Comparison of ENCODE assay signal across 21 cellular contexts in the genomic region with DNA sequence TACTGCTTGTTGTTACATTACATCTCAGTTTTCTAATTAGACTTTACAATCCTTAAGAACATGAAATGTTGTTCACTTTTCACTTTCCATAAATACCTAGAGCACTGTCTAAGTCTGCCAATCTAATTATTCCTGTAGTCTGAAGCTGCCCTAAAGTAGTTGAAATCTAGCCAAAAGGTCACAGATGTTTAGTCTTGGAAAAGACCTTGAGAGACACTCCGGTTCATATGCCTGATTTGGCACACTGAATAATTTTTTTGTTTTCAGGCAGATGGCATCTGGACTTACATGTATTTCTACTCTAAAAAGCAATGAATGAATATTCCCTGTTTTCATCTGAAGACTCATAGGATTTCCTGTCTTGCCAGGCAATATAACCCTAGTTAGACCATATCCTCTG.
"Had no signal": no experiment of that assay in that cellular context is flagged by ENCODE, and none has a peak within 500 bp of the region (broad histone marks: within the 10 kb centered on the region; RNA-seq: fewer than 3 reads in every experiment).

No MANE protein-coding gene starts in this region.

- H3K9me3 ChIP-seq: adrenal gland, ascending aorta, lower lobe of right lung, right lobe of liver, suprapubic skin, uterus had no signal

- H3K27me3 ChIP-seq: adrenal gland, ascending aorta, brain microvascular endothelial cell, foreskin keratinocyte, hepatocyte, right lobe of liver, stomach, suprapubic skin, uterus had no signal

- H3K36me3 ChIP-seq: adrenal gland, ascending aorta, brain microvascular endothelial cell, lower lobe of right lung, right lobe of liver, stomach, suprapubic skin, uterus had no signal

- DNase-seq: activated CD8-positive, alpha-beta memory T cell treated with anti-CD3 and anti-CD28 coated beads for 24 hours; activated CD8-positive, alpha-beta memory T cell treated with anti-CD3 and anti-CD28 coated beads, Interleukin-2, amount 50 U/mL, for 4 hours; activated T-cell treated with anti-CD3 and anti-CD28 coated beads, Interleukin-2, amount 50 U/mL, for 24 hours; adrenal gland; brain microvascular endothelial cell; dermis blood vessel endothelial cell; effector CD8-positive, alpha-beta T cell; foreskin keratinocyte; immature natural killer cell; lower lobe of right lung; naive B cell; occipital lobe; right lobe of liver; stimulated activated CD4-positive, alpha-beta T cell treated with anti-CD3 and anti-CD28 coated beads, Interleukin-1b, Interleukin-23, amount 100 ng/mL, for 48 hours; stomach; trophoblast cell; uterus had no signal

- H3K27ac ChIP-seq: adrenal gland, ascending aorta, brain microvascular endothelial cell, foreskin keratinocyte, hepatocyte, lower lobe of right lung, right lobe of liver, skin epidermis, stomach, suprapubic skin, uterus had no signal

- H3K4me1 ChIP-seq: adrenal gland, ascending aorta, foreskin keratinocyte, lower lobe of right lung, right lobe of liver, stomach, suprapubic skin, uterus had no signal

- H3K4me3 ChIP-seq: adrenal gland, ascending aorta, hepatocyte, lower lobe of right lung, right lobe of liver, skin epidermis, stomach, suprapubic skin, uterus had no signal
